ENCODE assay signal across 33 cellular contexts in genomic region chr4:174494731-174495130, GRCh38. TPM values are rescaled to one million over a fixed set of nuclear protein-coding genes. Genes with fewer than 3 reads are reported as not detected.
"Had no signal": no experiment of that assay in that cellular context is flagged by ENCODE, and none has a peak within 500 bp of the region (broad histone marks: within the 10 kb centered on the region; RNA-seq: fewer than 3 reads in every experiment).

No MANE protein-coding gene starts in this region.

- H3K27ac Mint-ChIP-seq: activated CD4-positive, alpha-beta memory T cell treated with anti-CD3 and anti-CD28 coated beads, Interleukin-2, amount 10 ng/mL, durations not matched to agents 7 days and 5 days; mesothelial cell of epicardium; naive B cell; stimulated activated naive B cell treated with anti-CD40 and anti-IgM and Interleukin-4, amounts not matched to agents 10 μg/mL and 1 μg/mL and 100 μg/mL, for 72 hours had no signal

- H3K27ac ChIP-seq: brain microvascular endothelial cell, gastroesophageal sphincter, parathyroid adenoma, right atrium auricular region, stomach, thyroid gland, upper lobe of left lung, vagina had no signal

- FAIRE-seq: astrocyte, endothelial cell of umbilical vein, keratinocyte had no signal

- ATAC-seq: gastroesophageal sphincter; left cardiac atrium; stimulated activated naive B cell treated with anti-CD40 and anti-IgM and Interleukin-4, amounts not matched to agents 10 μg/mL and 1 μg/mL and 100 μg/mL, for 72 hours had no signal

- H3K9me3 ChIP-seq: gastroesophageal sphincter, right atrium auricular region, stomach, thyroid gland, upper lobe of left lung, vagina had no signal

- DNase-seq: activated CD4-positive, alpha-beta memory T cell treated with anti-CD3 and anti-CD28 coated beads, Interleukin-2, amount 10 ng/mL, durations not matched to agents 7 days and 5 days; activated CD4-positive, alpha-beta T cell treated with anti-CD3 and anti-CD28 coated beads for 4 hours; activated CD4-positive, CD25-positive, alpha-beta regulatory T cell; activated CD8-positive, alpha-beta memory T cell treated with anti-CD3 and anti-CD28 coated beads, Interleukin-2, amount 50 U/mL, for 48 hours; activated effector memory CD4-positive, alpha-beta T cell treated with anti-CD3 and anti-CD28 coated beads, Interleukin-2, amount 50 U/mL, for 16 hours; activated naive CD4-positive, alpha-beta T cell treated with anti-CD3 and anti-CD28 coated beads, Interleukin-2, amount 50 U/mL, for 16 hours; amniotic stem cell; brain microvascular endothelial cell; caudate nucleus; left cardiac atrium; mammary epithelial cell; naive B cell; occipital lobe; stimulated activated CD4-positive, alpha-beta T cell treated with anti-CD3 and anti-CD28 coated beads, Interleukin-1b, Interleukin-23, amount 100 ng/mL, for 48 hours; stimulated activated CD4-positive, alpha-beta T cell treated with anti-CD3 and anti-CD28 coated beads, Interleukin-4, amount 100 ng/mL, for 4 hours; stimulated activated CD8-positive, alpha-beta memory T cell treated with anti-CD3 and anti-CD28 coated beads, Interleukin-4, amount 100 ng/mL, for 48 hours; stimulated activated naive B cell treated with anti-CD40 and anti-IgM and Interleukin-4, amounts not matched to agents 10 μg/mL and 1 μg/mL and 100 μg/mL, for 72 hours; stomach; T-helper 2 cell; thyroid gland; upper lobe of left lung had no signal

- H3K9ac ChIP-seq: parathyroid adenoma had no signal

- H3K9me3 Mint-ChIP-seq: activated CD4-positive, alpha-beta memory T cell treated with anti-CD3 and anti-CD28 coated beads, Interleukin-2, amount 10 ng/mL, durations not matched to agents 7 days and 5 days; mesothelial cell of epicardium; naive B cell; stimulated activated naive B cell treated with anti-CD40 and anti-IgM and Interleukin-4, amounts not matched to agents 10 μg/mL and 1 μg/mL and 100 μg/mL, for 72 hours had no signal

- H3K4me3 ChIP-seq: gastroesophageal sphincter, hepatocyte, right atrium auricular region, smooth muscle cell, stomach, thyroid gland, upper lobe of left lung, vagina had no signal

- H2AFZ ChIP-seq: hepatocyte, parathyroid adenoma had no signal

- H3K4me2 ChIP-seq: hepatocyte, smooth muscle cell had no signal

- H3K36me3 ChIP-seq: brain microvascular endothelial cell, right atrium auricular region, thyroid gland had no signal

- H3K4me3 Mint-ChIP-seq: activated CD4-positive, alpha-beta memory T cell treated with anti-CD3 and anti-CD28 coated beads, Interleukin-2, amount 10 ng/mL, durations not matched to agents 7 days and 5 days; mesothelial cell of epicardium; naive B cell; stimulated activated naive B cell treated with anti-CD40 and anti-IgM and Interleukin-4, amounts not matched to agents 10 μg/mL and 1 μg/mL and 100 μg/mL, for 72 hours had no signal

- H3K4me1 ChIP-seq: parathyroid adenoma, right atrium auricular region, thyroid gland, vagina had no signal

- H3K27me3 ChIP-seq: brain microvascular endothelial cell, gastroesophageal sphincter, hepatocyte, right atrium auricular region, stomach, thyroid gland, upper lobe of left lung, vagina had no signal

- H3K79me2 ChIP-seq: hepatocyte, parathyroid adenoma had no signal

- H3K27me3 Mint-ChIP-seq: activated CD4-positive, alpha-beta memory T cell treated with anti-CD3 and anti-CD28 coated beads, Interleukin-2, amount 10 ng/mL, durations not matched to agents 7 days and 5 days; naive B cell; stimulated activated naive B cell treated with anti-CD40 and anti-IgM and Interleukin-4, amounts not matched to agents 10 μg/mL and 1 μg/mL and 100 μg/mL, for 72 hours had no signal

- H3K36me3 Mint-ChIP-seq: naive B cell; stimulated activated naive B cell treated with anti-CD40 and anti-IgM and Interleukin-4, amounts not matched to agents 10 μg/mL and 1 μg/mL and 100 μg/mL, for 72 hours had no signal

RNA-seq across cellular contexts. Expression of gene HPGD, which starts 27.6 kb away (rescaled TPM):
- total RNA-seq: endothelial cell of umbilical vein, fibroblast of villous mesenchyme, pulmonary artery endothelial cell had no signal
- polyA plus RNA-seq: endothelial cell of umbilical vein had no signal
